Comparison of ENCODE assay signal across 1 cellular context in genomic region chr4:139639654-139640053, GRCh38.
TF ChIP-seq lines count a peak whose summit lies in the region.

No MANE protein-coding gene starts in this region.

TF ChIP-seq in IMR-90, 13 proteins besides CTCF, POLR2A, EP300 and RAD21 (continued from another document):
- TF ChIP-seq ELK1 (IDR thresholded peaks at IDR 0.05; ENCODE audit: borderline replicate concordance, low read depth, low read length), result no peak
TF ChIP-seq in IMR-90: peak in this region for 0.
